Comparison of ENCODE assay signal across 11 cellular contexts in the genomic region with DNA sequence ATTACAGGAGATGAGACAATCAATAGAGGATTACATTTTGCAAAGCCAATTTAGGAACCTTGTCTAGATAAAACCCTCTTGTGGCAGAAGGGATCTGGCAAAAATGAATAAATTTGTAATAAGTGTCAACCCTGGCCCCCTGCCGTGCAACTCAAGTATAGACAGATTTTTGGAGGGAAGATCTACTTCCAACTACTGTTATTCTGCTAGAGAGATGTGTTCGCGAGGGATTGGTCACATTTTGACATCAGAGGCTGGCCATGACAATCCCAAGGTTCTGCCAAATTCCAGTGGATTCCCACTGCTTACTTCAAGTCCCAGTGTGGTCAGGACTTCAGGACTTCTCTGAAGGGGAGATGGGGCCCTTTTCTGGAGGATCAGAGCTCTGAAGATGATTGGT.
DNase-seq lines count a peak whose midpoint lies in the region; ATAC-seq and TF ChIP-seq lines count a peak whose summit lies in the region.
"Had no signal": no experiment of that assay in that cellular context is flagged by ENCODE, and none has a peak within 500 bp of the region (broad histone marks: within the 10 kb centered on the region; RNA-seq: fewer than 3 reads in every experiment).

No MANE protein-coding gene starts in this region.

- H3K27ac ChIP-seq in right cardiac atrium (ENCODE audit: low read length) = peak overlapping the region; percentile 93
- peak overlapping the region; percentile 75 for H3K27ac ChIP-seq in suprapubic skin

- H3K9ac ChIP-seq in adipocyte (ENCODE audit: low read length) = peak overlapping the region; percentile 83

- no peak for ATAC-seq in right cardiac atrium
- no peak for ATAC-seq in HG02973 (IDR thresholded peaks at IDR 0.05; ENCODE audit: unreplicated experiment)
- no peak for ATAC-seq in HG03342 (IDR thresholded peaks at IDR 0.05; ENCODE audit: unreplicated experiment)

- H3K9me3 ChIP-seq in adipocyte (ENCODE audit: control insufficient read depth, low read length) (no peaks in the 10 kb centered on the region), right cardiac atrium (ENCODE audit: control insufficient read depth, low read length) (no peaks in the 10 kb centered on the region), suprapubic skin (no peaks in the 10 kb centered on the region)

- H3K4me1 ChIP-seq in adipocyte (ENCODE audit: control insufficient read depth, insufficient read depth, low read length) = peaks cover 88% of the 10 kb centered on the region
- peaks cover 49% of the 10 kb centered on the region for H3K4me1 ChIP-seq in right cardiac atrium (ENCODE audit: control insufficient read depth, insufficient read depth, low read length)
- H3K4me1 ChIP-seq in suprapubic skin = peaks cover 84% of the 10 kb centered on the region

- no peak for TF ChIP-seq POLR2A in suprapubic skin (IDR thresholded peaks at IDR 0.05)

- WGBS in right cardiac atrium = 59% methylated on average over 3 of the region's 3 CpGs
- 75% methylated on average over 3 of the region's 3 CpGs for WGBS in suprapubic skin

- H3K36me3 ChIP-seq in adipocyte (ENCODE audit: control insufficient read depth, insufficient read depth, low read length, severe bottlenecking) (no peaks in the 10 kb centered on the region), suprapubic skin (no peaks in the 10 kb centered on the region)

- TF ChIP-seq CTCF in HFF-Myc (IDR thresholded peaks at IDR 0.05; ENCODE audit: low read depth, low read length, missing control alignments) (no peak), suprapubic skin (IDR thresholded peaks at IDR 0.05) (no peak)

- no peaks in the 10 kb centered on the region for H3K27me3 ChIP-seq in adipocyte (replicated peaks; ENCODE audit: control insufficient read depth, insufficient read depth, low read length)
- no peaks in the 10 kb centered on the region for H3K27me3 ChIP-seq in right cardiac atrium (ENCODE audit: control insufficient read depth, insufficient read depth)
- H3K27me3 ChIP-seq in suprapubic skin = no peaks in the 10 kb centered on the region

- no peak for DNase-seq in HFF-Myc (ENCODE audit: extremely low read depth, low read depth)
- no peak for DNase-seq in adipocyte (ENCODE audit: low read depth)
- peak in 1 of 3 donors; percentile 72 for DNase-seq in right cardiac atrium
- no peak for DNase-seq in suprapubic skin (ENCODE audit: low spot score in 2 of 2)
- no peak for DNase-seq in NCI-H1105 (lab: John Stamatoyannopoulos, UW)
- DNase-seq in activated CD8-positive, alpha-beta memory T cell treated with anti-CD3 and anti-CD28 coated beads, Interleukin-2, amount 50 U/mL, for 4 hours = no peak
- DNase-seq: activated CD4-positive, alpha-beta T cell treated with anti-CD3 and anti-CD28 coated beads for 1 hour; DMS53; NCI-H1436 treated with DMSO at 0.1 percent for 48 hours had no signal

- 0 out of 2 replicates have a peak overlapping the region, but pooled peaks have one; percentile 1 for H3K4me3 ChIP-seq in HFF-Myc (replicated peaks; ENCODE audit: low read depth, low read length)
- H3K4me3 ChIP-seq in adipocyte (ENCODE audit: low read length) = peak overlapping the region; percentile 70
- H3K4me3 ChIP-seq in right cardiac atrium (ENCODE audit: low read length) = no peak overlapping the region
- H3K4me3 ChIP-seq in suprapubic skin = no peak overlapping the region

- no peak for TF ChIP-seq EP300 in suprapubic skin (IDR thresholded peaks at IDR 0.05)

- intact Hi-C loops in right cardiac atrium (cut with DNase I) = loop anchor here in 1 of 4 donors (10.0 kb wide), 2 partner anchors 63 to 77 kb away; no protein-coding TSS in a partner anchor

Comparison
In these comparisons a context has a peak if more than half of its experiments do, and no peak if none do; other contexts are left out.
1. H3K4me3 ChIP-seq: peak in HFF-Myc (single experiment) and adipocyte (single experiment); none in right cardiac atrium (single experiment) and suprapubic skin (single experiment).